In the genomic region with DNA sequence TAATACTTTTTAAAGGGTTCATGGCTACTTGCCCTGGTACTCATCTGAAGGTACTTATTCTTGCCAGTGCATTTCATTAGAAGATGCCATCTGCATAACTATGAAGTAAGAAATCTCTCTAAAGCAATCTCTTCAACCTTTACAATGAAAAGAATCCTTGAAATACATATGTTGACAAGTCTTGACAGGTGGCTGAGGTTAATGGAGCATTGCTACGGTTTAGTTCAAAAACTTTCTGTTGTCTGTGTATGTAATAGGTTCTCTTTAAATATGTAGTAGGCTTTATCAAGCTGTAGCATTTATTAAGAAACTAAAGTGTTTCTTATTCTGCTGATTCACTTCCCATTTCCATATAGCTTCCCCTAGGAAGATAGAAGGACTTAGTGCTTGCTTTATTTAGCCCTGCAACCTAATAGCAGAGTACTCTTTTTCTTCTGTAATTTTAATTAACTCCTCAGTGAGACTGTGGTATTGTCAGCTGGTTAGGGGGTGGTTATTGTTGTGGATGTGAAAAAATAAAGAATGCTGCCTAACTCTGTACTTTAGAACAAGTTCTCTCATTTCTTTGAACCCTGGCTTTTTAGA, we compare ENCODE assay signal across 1 cellular context.
TF ChIP-seq lines count a peak whose summit lies in the region.

No MANE protein-coding gene starts in this region.

TF ChIP-seq in H1, 55 proteins besides CTCF, POLR2A, EP300 and RAD21:
- no peak for TF ChIP-seq CEBPB (IDR thresholded peaks at IDR 0.05; ENCODE audit: low read depth, low read length)
- no peak for TF ChIP-seq TBP (IDR thresholded peaks at IDR 0.05; ENCODE audit: low read depth, low read length)
- no peak for TF ChIP-seq SAP30 (IDR thresholded peaks at IDR 0.05; ENCODE audit: insufficient read depth, insufficient replicate concordance, low read length)
- no peak for TF ChIP-seq SRF (IDR thresholded peaks at IDR 0.05; ENCODE audit: low read depth, low read length)
- TF ChIP-seq SIN3A (conservative IDR thresholded peaks at IDR 0.05 in 1 of 2, IDR thresholded peaks at IDR 0.05 in 1 of 2; ENCODE audit: low read depth in 1 of 2, low read length in 2 of 2): no peak
